In genomic region chr1:196594700-196595099, GRCh38 we compare ENCODE assay signal across 29 cellular contexts. TPM values are rescaled to one million over a fixed set of nuclear protein-coding genes. Genes with fewer than 3 reads are reported as not detected.
"Had no signal": no experiment of that assay in that cellular context is flagged by ENCODE, and none has a peak within 500 bp of the region (broad histone marks: within the 10 kb centered on the region; RNA-seq: fewer than 3 reads in every experiment).

No MANE protein-coding gene starts in this region.

- H3K9me3 ChIP-seq: lower lobe of right lung, neutrophil, right atrium auricular region, thoracic aorta, tibial artery, upper lobe of right lung had no signal

- FAIRE-seq: keratinocyte, urothelium cell line had no signal

- H3K4me1 ChIP-seq: lower lobe of right lung, parathyroid adenoma, right atrium auricular region, suprapubic skin, tibial artery, upper lobe of right lung had no signal

- H3K79me2 ChIP-seq: parathyroid adenoma had no signal

- H3K4me3 ChIP-seq: lower lobe of right lung, neural progenitor cell, right atrium auricular region, skin epidermis, suprapubic skin, thoracic aorta, tibial artery, upper lobe of right lung had no signal

- H3K9ac ChIP-seq: neural progenitor cell, parathyroid adenoma had no signal

- H3K36me3 ChIP-seq: lower lobe of right lung, neural progenitor cell, neutrophil, right atrium auricular region, suprapubic skin, thoracic aorta, tibial artery, upper lobe of right lung had no signal

- H3K27ac ChIP-seq: lower lobe of right lung, neural progenitor cell, neutrophil, parathyroid adenoma, right atrium auricular region, skin epidermis, suprapubic skin, thoracic aorta, tibial artery, upper lobe of right lung had no signal

- ATAC-seq: left cardiac atrium; left lobe of liver; lower lobe of right lung; naive thymus-derived CD8-positive, alpha-beta T cell; sciatic nerve; stimulated activated effector memory CD8-positive, alpha-beta T cell treated with anti-CD3 and anti-CD28 coated beads, Interleukin-12 subunit alpha, Interleukin-12 subunit beta, amount 100 ng/mL, for 72 hours; upper lobe of right lung had no signal

- H3K27me3 ChIP-seq: neural progenitor cell, neutrophil, right atrium auricular region, suprapubic skin, tibial artery, upper lobe of right lung had no signal

- H2AFZ ChIP-seq: neural progenitor cell, parathyroid adenoma had no signal

- H3K4me2 ChIP-seq: neural progenitor cell had no signal

- DNase-seq: hippocampal formation; kidney glomerular epithelial cell; left cardiac atrium; lower lobe of right lung; mammary epithelial cell; mesenchymal stem cell; naive thymus-derived CD8-positive, alpha-beta T cell; occipital lobe; stimulated activated CD4-positive, alpha-beta T cell treated with anti-CD3 and anti-CD28 coated beads, Interleukin-12 subunit alpha, Interleukin-12 subunit beta, amount 100 ng/mL, for 4 hours; stimulated activated CD4-positive, alpha-beta T cell treated with anti-CD3 and anti-CD28 coated beads, Interleukin-15, amount 100 ng/mL, for 24 hours; stimulated activated CD4-positive, alpha-beta T cell treated with anti-CD3 and anti-CD28 coated beads, Interleukin-2, amount 100 ng/mL, for 24 hours; stimulated activated CD4-positive, alpha-beta T cell treated with anti-CD3 and anti-CD28 coated beads, Interleukin-4, amount 100 ng/mL, for 1 hour; stimulated activated naive CD4-positive, alpha-beta T cell; tibial artery; trophoblast cell; upper lobe of right lung had no signal

RNA-seq across cellular contexts. Expression of gene KCNT2, which starts 13.5 kb away (rescaled TPM):
- total RNA-seq: naive thymus-derived CD8-positive, alpha-beta T cell had no signal
- polyA plus RNA-seq: keratinocyte; mammary epithelial cell; naive thymus-derived CD8-positive, alpha-beta T cell had no signal

RNA-seq across cellular contexts. Expression of gene CFH, which starts 57.1 kb away (rescaled TPM):
- total RNA-seq: progenitor cell of endocrine pancreas had no signal
